21 cellular contexts compared by ENCODE assay signal in genomic region chr11:122920579-122920978, GRCh38. TPM values are rescaled to one million over a fixed set of nuclear protein-coding genes. Genes with fewer than 3 reads are reported as not detected.
DNase-seq lines count a peak whose midpoint lies in the region; ATAC-seq and TF ChIP-seq lines count a peak whose summit lies in the region.
"Had no signal": no experiment of that assay in that cellular context is flagged by ENCODE, and none has a peak within 500 bp of the region (broad histone marks: within the 10 kb centered on the region; RNA-seq: fewer than 3 reads in every experiment).

No MANE protein-coding gene starts in this region.

- H3K4me3 ChIP-seq in GM23338: no peak overlapping the region
- no peak overlapping the region for H3K4me3 ChIP-seq in left lung
- H3K4me3 ChIP-seq: esophagus squamous epithelium, Peyer's patch, SK-N-MC had no signal

- ATAC-seq in GM23338 (peak; percentile 88), left lung (peak; percentile 93), GM19324 (IDR thresholded peaks at IDR 0.05; ENCODE audit: low FRiP score, unreplicated experiment) (no peak)
- ATAC-seq: naive thymus-derived CD4-positive, alpha-beta T cell had no signal

- H3K4me1 ChIP-seq in GM23338 (ENCODE audit: insufficient read depth): no peaks in the 10 kb centered on the region
- H3K4me1 ChIP-seq in left lung: peaks cover 0 to 2% of the 10 kb centered on the region in 2 donors
- H3K4me1 ChIP-seq: esophagus squamous epithelium, Peyer's patch had no signal

- no peaks in the 10 kb centered on the region for H3F3A ChIP-seq in GM23338 (replicated peaks; ENCODE audit: low read depth)

- H3K9me2 ChIP-seq in GM23338 (ENCODE audit: insufficient read depth): no peaks in the 10 kb centered on the region

- no peak overlapping the region for H3K27ac ChIP-seq in GM23338 (ENCODE audit: low read depth)
- no peak overlapping the region for H3K27ac ChIP-seq in left lung
- H3K27ac ChIP-seq: esophagus squamous epithelium, Peyer's patch, SK-N-MC had no signal

- no peak overlapping the region for H2AFZ ChIP-seq in GM23338

- H3K36me3 ChIP-seq in GM23338 (ENCODE audit: insufficient read depth) (no peaks in the 10 kb centered on the region), left lung (no peaks in the 10 kb centered on the region)
- H3K36me3 ChIP-seq: esophagus squamous epithelium, Peyer's patch had no signal

- H3K27ac Mint-ChIP-seq in GM23338: no peak overlapping the region
- H3K27ac Mint-ChIP-seq: CD4-positive, CD25-positive, alpha-beta regulatory T cell; naive thymus-derived CD4-positive, alpha-beta T cell had no signal

- no peak overlapping the region for H3K4me2 ChIP-seq in GM23338

- intact Hi-C loops in left lung (cut with DNase I): no loop called here

- no peaks in the 10 kb centered on the region for H3K9me3 Mint-ChIP-seq in GM23338
- H3K9me3 Mint-ChIP-seq: CD4-positive, CD25-positive, alpha-beta regulatory T cell; naive thymus-derived CD4-positive, alpha-beta T cell had no signal

- H3K27me3 Mint-ChIP-seq in GM23338 (ENCODE audit: insufficient read depth, low read depth, poor library complexity): peaks cover 5% of the 10 kb centered on the region

- DNase-seq in GM23338 (ENCODE audit: low spot score) (peak; percentile 63), NCI-H1930 (lab: John Stamatoyannopoulos, UW) (peak; percentile 85 to 89), NCI-H748 (lab: John Stamatoyannopoulos, UW; ENCODE audit: unreplicated experiment) (peak; percentile 90), left lung (peak in 1 of 2 donors; percentile 41), GM19240 (ENCODE audit: insufficient read length, low spot score) (no peak), kidney glomerular epithelial cell (lab: John Stamatoyannopoulos, UW) (no peak), ureter (ENCODE audit: low spot score) (no peak)
- DNase-seq: activated effector memory CD4-positive, alpha-beta T cell treated with Interleukin-2 at 50 U/mL for 16 hours; CD4-positive, CD25-positive, alpha-beta regulatory T cell; cerebellar nuclear complex; effector CD4-positive, alpha-beta T cell; esophagus squamous epithelium; glutamatergic neuron; naive thymus-derived CD4-positive, alpha-beta T cell; NCI-H1048; Peyer's patch; posterior cingulate gyrus; stimulated activated CD4-positive, alpha-beta T cell treated with anti-CD3 and anti-CD28 coated beads, Interleukin-2, amount 100 ng/mL, for 24 hours; T-helper 9 cell had no signal

- H3K79me2 ChIP-seq in GM23338 (replicated peaks; ENCODE audit: insufficient read depth): no peaks in the 10 kb centered on the region

- H3K27me3 ChIP-seq in GM23338 (ENCODE audit: insufficient read depth) (no peaks in the 10 kb centered on the region), left lung (no peaks in the 10 kb centered on the region)
- H3K27me3 ChIP-seq: esophagus squamous epithelium, Peyer's patch had no signal

- TF ChIP-seq CTCF in GM23338 (conservative IDR thresholded peaks at IDR 0.05; ENCODE audit: low read depth in 2 of 2) (no peak), left lung (IDR thresholded peaks at IDR 0.05) (no peak)

- no peaks in the 10 kb centered on the region for H3K9me3 ChIP-seq in left lung
- H3K9me3 ChIP-seq: esophagus squamous epithelium, Peyer's patch had no signal

- H3K4me1 Mint-ChIP-seq in GM23338: peaks cover 7% of the 10 kb centered on the region; the same call in 2 of the 3 replicates
- H3K4me1 Mint-ChIP-seq: CD4-positive, CD25-positive, alpha-beta regulatory T cell; naive thymus-derived CD4-positive, alpha-beta T cell had no signal

- H4K20me1 ChIP-seq in GM23338 (replicated peaks; ENCODE audit: insufficient read depth): no peaks in the 10 kb centered on the region

- H3K36me3 Mint-ChIP-seq in GM23338 (ENCODE audit: low read depth): no peaks in the 10 kb centered on the region
- H3K36me3 Mint-ChIP-seq: CD4-positive, CD25-positive, alpha-beta regulatory T cell had no signal

- H3K4me3 Mint-ChIP-seq in GM23338: no peak overlapping the region
- H3K4me3 Mint-ChIP-seq: CD4-positive, CD25-positive, alpha-beta regulatory T cell; naive thymus-derived CD4-positive, alpha-beta T cell had no signal

TF ChIP-seq in GM23338, 12 proteins besides CTCF, POLR2A, EP300 and RAD21 (continues in another document):
- no peak for TF ChIP-seq ZNF462 (CRISPR knock-in tag; IDR thresholded peaks at IDR 0.05)
- TF ChIP-seq POLR2AphosphoS5 (IDR thresholded peaks at IDR 0.05; ENCODE audit: low read depth): no peak
- no peak for TF ChIP-seq ETS1 (IDR thresholded peaks at IDR 0.05)
- TF ChIP-seq EZH2 (IDR thresholded peaks at IDR 0.05; ENCODE audit: low read depth, unreplicated experiment): no peak
- no peak for TF ChIP-seq EZH2phosphoT487 (IDR thresholded peaks at IDR 0.05; ENCODE audit: unreplicated experiment)
- TF ChIP-seq CREB1 (CRISPR knock-in tag; IDR thresholded peaks at IDR 0.05; ENCODE audit: low read depth): no peak

RNA-seq across cellular contexts. Expression of gene JHY, which starts 38.0 kb away (rescaled TPM):
- 0.58 and 0.94 TPM in 2 replicates for total RNA-seq in GM23338 (2014; rRNA removed; shearing (Covaris generic))
- polyA plus RNA-seq in GM23338 (2016; fragmentation: Nextera tagmentation; extraction: Ambion mirVana): 0.63 and 0.97 TPM in 2 replicates
- total RNA-seq in left lung: 1 to 10 TPM; 7.3 to 9.8 TPM
- 11.1 TPM for total RNA-seq in ureter

Comparison
In these comparisons a context has a peak if more than half of its experiments do, and no peak if none do; other contexts are left out.
1. DNase-seq: peak in GM23338 (single experiment), NCI-H1930 (2 of 2) and NCI-H748 (single experiment); none in GM19240 (single experiment), kidney glomerular epithelial cell (single experiment) and ureter (single experiment).